ENCODE assay signal across 18 cellular contexts in genomic region chr18:76373297-76373696, GRCh38.
"Had no signal": no experiment of that assay in that cellular context is flagged by ENCODE, and none has a peak within 500 bp of the region (broad histone marks: within the 10 kb centered on the region; RNA-seq: fewer than 3 reads in every experiment).

No MANE protein-coding gene starts in this region.

- H3K27ac ChIP-seq: coronary artery, gastroesophageal sphincter, psoas muscle, right lobe of liver, SJCRH30, spleen had no signal

- H3K27ac Mint-ChIP-seq: nephron; stimulated activated naive B cell treated with anti-CD40 and anti-IgM and Interleukin-4, amounts not matched to agents 10 μg/mL and 1 μg/mL and 100 μg/mL, for 72 hours had no signal

- DNase-seq: activated CD4-positive, alpha-beta T cell treated with anti-CD3 and anti-CD28 coated beads for 1 hour; activated effector memory CD4-positive, alpha-beta T cell treated with Interleukin-2 at 50 U/mL for 16 hours; activated T-cell treated with anti-CD3 and anti-CD28 coated beads for 4 hours; central memory CD4-positive, alpha-beta T cell; effector CD8-positive, alpha-beta T cell; kidney glomerular epithelial cell; psoas muscle; right lobe of liver; SJCRH30; spleen; stimulated activated CD4-positive, alpha-beta T cell treated with anti-CD3 and anti-CD28 coated beads, Interleukin-2, amount 100 ng/mL, for 24 hours; stimulated activated naive B cell treated with anti-CD40 and anti-IgM and Interleukin-4, amounts not matched to agents 10 μg/mL and 1 μg/mL and 100 μg/mL, for 72 hours; SW 1271; T1000; trophoblast cell had no signal

- H3K27me3 Mint-ChIP-seq: stimulated activated naive B cell treated with anti-CD40 and anti-IgM and Interleukin-4, amounts not matched to agents 10 μg/mL and 1 μg/mL and 100 μg/mL, for 72 hours had no signal

- ATAC-seq: gastroesophageal sphincter; psoas muscle; right lobe of liver; stimulated activated naive B cell treated with anti-CD40 and anti-IgM and Interleukin-4, amounts not matched to agents 10 μg/mL and 1 μg/mL and 100 μg/mL, for 72 hours had no signal

- H3K27me3 ChIP-seq: gastroesophageal sphincter, right lobe of liver, SJCRH30, spleen had no signal

- H3K4me1 ChIP-seq: psoas muscle, SJCRH30 had no signal

- H3K9me3 Mint-ChIP-seq: nephron; stimulated activated naive B cell treated with anti-CD40 and anti-IgM and Interleukin-4, amounts not matched to agents 10 μg/mL and 1 μg/mL and 100 μg/mL, for 72 hours had no signal

- H3K4me3 Mint-ChIP-seq: nephron; stimulated activated naive B cell treated with anti-CD40 and anti-IgM and Interleukin-4, amounts not matched to agents 10 μg/mL and 1 μg/mL and 100 μg/mL, for 72 hours had no signal
